In genomic region chr17:30291571-30292489, GRCh38 we compare ENCODE assay signal across 8 cellular contexts. TPM values are rescaled to one million over a fixed set of nuclear protein-coding genes. Genes with fewer than 3 reads are reported as not detected.
A peak's percentile ranks its signal among the peaks of the same experiment; 100 is the strongest.
DNase-seq lines count a peak whose midpoint lies in the region; ATAC-seq and TF ChIP-seq lines count a peak whose summit lies in the region.

A gene with protein sequence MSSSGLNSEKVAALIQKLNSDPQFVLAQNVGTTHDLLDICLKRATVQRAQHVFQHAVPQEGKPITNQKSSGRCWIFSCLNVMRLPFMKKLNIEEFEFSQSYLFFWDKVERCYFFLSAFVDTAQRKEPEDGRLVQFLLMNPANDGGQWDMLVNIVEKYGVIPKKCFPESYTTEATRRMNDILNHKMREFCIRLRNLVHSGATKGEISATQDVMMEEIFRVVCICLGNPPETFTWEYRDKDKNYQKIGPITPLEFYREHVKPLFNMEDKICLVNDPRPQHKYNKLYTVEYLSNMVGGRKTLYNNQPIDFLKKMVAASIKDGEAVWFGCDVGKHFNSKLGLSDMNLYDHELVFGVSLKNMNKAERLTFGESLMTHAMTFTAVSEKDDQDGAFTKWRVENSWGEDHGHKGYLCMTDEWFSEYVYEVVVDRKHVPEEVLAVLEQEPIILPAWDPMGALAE (minus strand): TSS chr17:30291944. CDS start chr17:30291819, 125 bp downstream.

- peak within 1 kb of the TSS; percentile 98 for H3K4me3 Mint-ChIP-seq in activated CD8-positive, alpha-beta memory T cell treated with anti-CD3 and anti-CD28 coated beads, Interleukin-2, amount 10 ng/mL, durations not matched to agents 7 days and 5 days
- H3K4me3 Mint-ChIP-seq in endodermal cell: peak within 1 kb of the TSS; percentile 90

- no peak for TF ChIP-seq CTCF in AG09309 (IDR thresholded peaks at IDR 0.05; ENCODE audit: control insufficient read depth, insufficient read depth, low read depth, low read length, missing control alignments)
- no peak for TF ChIP-seq CTCF in endodermal cell (conservative IDR thresholded peaks at IDR 0.05)

- H3K27ac ChIP-seq in endodermal cell (ENCODE audit: low read depth, low read length): peak within 1 kb of the TSS; percentile 34

- H3K9ac ChIP-seq in endodermal cell (ENCODE audit: extremely low read depth, low read length, poor library complexity, severe bottlenecking): peak within 1 kb of the TSS; percentile 73

- no peaks in the 10 kb centered on the region for H3K27me3 Mint-ChIP-seq in activated CD8-positive, alpha-beta memory T cell treated with anti-CD3 and anti-CD28 coated beads, Interleukin-2, amount 10 ng/mL, durations not matched to agents 7 days and 5 days
- H3K27me3 Mint-ChIP-seq in endodermal cell (ENCODE audit: insufficient read depth): peaks cover 5% of the 10 kb centered on the region

- 1 to 3% methylated on average over 49 to 99 of the region's 99 CpGs for WGBS in endodermal cell (ENCODE audit: insufficient coverage in 1 of 2, insufficient read length in 1 of 2), 2 experiments

- no peaks in the 10 kb centered on the region for H3K9me3 ChIP-seq in endodermal cell (ENCODE audit: control insufficient read depth, low read length)

- peak within 1 kb of the TSS; percentile 63 for H3K4me3 ChIP-seq in AG09309 (ENCODE audit: control insufficient read depth, low read depth, low read length)
- H3K4me3 ChIP-seq in endodermal cell (ENCODE audit: low read length): peak within 1 kb of the TSS; percentile 91

- H3K27me3 ChIP-seq in endodermal cell (ENCODE audit: control insufficient read depth, insufficient read depth, low read length, poor library complexity, severe bottlenecking): peaks cover 6% of the 10 kb centered on the region

- H3K27ac Mint-ChIP-seq in activated CD8-positive, alpha-beta memory T cell treated with anti-CD3 and anti-CD28 coated beads, Interleukin-2, amount 10 ng/mL, durations not matched to agents 7 days and 5 days: peak within 1 kb of the TSS; percentile 90
- H3K27ac Mint-ChIP-seq in endodermal cell: peak within 1 kb of the TSS; percentile 94

- CTCF ChIA-PET in activated CD8-positive, alpha-beta memory T cell treated with anti-CD3 and anti-CD28 coated beads, Interleukin-2, amount 10 ng/mL, durations not matched to agents 7 days and 5 days (lab: Charles Lee): interaction anchor here (0.5 to 2.7 kb wide), 17 partner anchors 11 to 309 kb away, joined by 3 to 34 read pairs (median 5); partner anchors contain the start of genes CPD and TMIGD1

- peaks cover 22% of the 10 kb centered on the region for H3K4me1 Mint-ChIP-seq in activated CD8-positive, alpha-beta memory T cell treated with anti-CD3 and anti-CD28 coated beads, Interleukin-2, amount 10 ng/mL, durations not matched to agents 7 days and 5 days
- peaks cover 11% of the 10 kb centered on the region for H3K4me1 Mint-ChIP-seq in endodermal cell

- ATAC-seq in GM18873 (IDR thresholded peaks at IDR 0.05; ENCODE audit: low FRiP score, unreplicated experiment) (peak; percentile 44), HG03159 (IDR thresholded peaks at IDR 0.05; ENCODE audit: unreplicated experiment) (peak; percentile 76)
- peak; percentile 92 for ATAC-seq in activated CD8-positive, alpha-beta memory T cell treated with anti-CD3 and anti-CD28 coated beads, Interleukin-2, amount 10 ng/mL, durations not matched to agents 7 days and 5 days

- H3K36me3 Mint-ChIP-seq in activated CD8-positive, alpha-beta memory T cell treated with anti-CD3 and anti-CD28 coated beads, Interleukin-2, amount 10 ng/mL, durations not matched to agents 7 days and 5 days: peaks cover 15% of the 10 kb centered on the region
- peaks cover 16% of the 10 kb centered on the region for H3K36me3 Mint-ChIP-seq in endodermal cell (ENCODE audit: low read depth)

- DNase-seq in AG09309 (ENCODE audit: low read depth) (no peak), NCI-H82 treated with DMSO at 0.1 percent for 48 hours (lab: John Stamatoyannopoulos, UW; ENCODE audit: unreplicated experiment) (peak; percentile 82), endodermal cell (peak; percentile 92), mesenteric fat pad (ENCODE audit: low spot score) (peak; percentile 92)
- peak; percentile 88 for DNase-seq in activated CD8-positive, alpha-beta memory T cell treated with anti-CD3 and anti-CD28 coated beads, Interleukin-2, amount 10 ng/mL, durations not matched to agents 7 days and 5 days
- peak; percentile 62 for DNase-seq in stimulated activated CD8-positive, alpha-beta memory T cell treated with anti-CD3 and anti-CD28 coated beads, Interleukin-15, amount 100 ng/mL, for 1 hour (ENCODE audit: low read depth)

- H3K36me3 ChIP-seq in endodermal cell (ENCODE audit: control insufficient read depth, insufficient read depth, low read length): peaks cover 27% of the 10 kb centered on the region

- H3K4me1 ChIP-seq in endodermal cell (ENCODE audit: control insufficient read depth, insufficient read depth, low read length): peaks cover 4% of the 10 kb centered on the region

- H3K9me3 Mint-ChIP-seq in activated CD8-positive, alpha-beta memory T cell treated with anti-CD3 and anti-CD28 coated beads, Interleukin-2, amount 10 ng/mL, durations not matched to agents 7 days and 5 days (ENCODE audit: low read depth): no peaks in the 10 kb centered on the region
- no peaks in the 10 kb centered on the region for H3K9me3 Mint-ChIP-seq in endodermal cell

RNA-seq across cellular contexts. Expression of the gene that starts here (rescaled TPM):
- total RNA-seq in activated CD8-positive, alpha-beta memory T cell treated with anti-CD3 and anti-CD28 coated beads, Interleukin-2, amount 10 ng/mL, durations not matched to agents 7 days and 5 days: 10 to 100 TPM; 68.0 to 70.5 TPM
- 10 to 100 TPM; 84.7 to 92.0 TPM for total RNA-seq in endodermal cell
- polyA plus RNA-seq in endodermal cell (2013, experiment 1 of 2): 65.9 TPM
- 59.6 TPM for polyA plus RNA-seq in endodermal cell (2013, experiment 2 of 2)
- 26.8 TPM for total RNA-seq in mesenteric fat pad
